ENCODE assay signal across 2 cellular contexts in the genomic region with DNA sequence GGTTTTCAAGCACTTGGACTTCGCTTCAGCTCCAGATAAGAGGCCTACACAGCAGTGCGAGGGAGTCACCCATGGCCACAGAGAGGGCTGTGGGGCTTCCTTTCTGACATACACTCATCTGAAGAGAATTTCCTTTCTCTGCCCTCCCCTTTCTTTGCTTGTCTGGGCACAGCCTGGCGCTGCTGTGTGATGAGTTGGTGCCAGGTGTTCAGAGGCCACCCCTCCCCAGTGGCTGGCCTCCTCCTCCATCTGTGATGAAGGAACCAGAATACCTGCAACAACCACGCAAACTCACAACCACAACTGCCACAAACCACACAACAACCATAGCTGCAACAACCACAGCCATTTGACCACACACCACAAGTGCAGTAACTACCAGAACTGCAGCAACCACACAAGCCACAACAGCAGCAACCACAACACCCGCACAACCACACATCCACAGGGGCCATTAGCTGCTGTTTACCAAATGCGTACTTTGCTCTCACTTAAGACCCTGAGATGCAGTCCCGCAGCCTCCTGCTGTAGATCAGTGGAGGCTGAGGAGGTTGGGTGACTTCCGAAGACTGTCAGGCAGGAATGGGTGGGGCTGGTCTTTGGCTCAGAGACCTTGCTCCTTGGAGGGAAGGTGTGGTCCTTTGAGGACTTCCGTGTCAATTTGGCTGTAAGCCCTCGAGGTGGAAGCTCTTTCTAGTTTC.
TF ChIP-seq lines count a peak whose summit lies in the region.

No MANE protein-coding gene starts in this region.

TF ChIP-seq in SK-N-SH, 30 proteins besides CTCF, POLR2A, EP300 and RAD21 (continued from another document):
- TF ChIP-seq, protein P1, sequence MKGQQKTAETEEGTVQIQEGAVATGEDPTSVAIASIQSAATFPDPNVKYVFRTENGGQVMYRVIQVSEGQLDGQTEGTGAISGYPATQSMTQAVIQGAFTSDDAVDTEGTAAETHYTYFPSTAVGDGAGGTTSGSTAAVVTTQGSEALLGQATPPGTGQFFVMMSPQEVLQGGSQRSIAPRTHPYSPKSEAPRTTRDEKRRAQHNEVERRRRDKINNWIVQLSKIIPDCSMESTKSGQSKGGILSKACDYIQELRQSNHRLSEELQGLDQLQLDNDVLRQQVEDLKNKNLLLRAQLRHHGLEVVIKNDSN (IDR thresholded peaks at IDR 0.05; ENCODE audit: borderline replicate concordance, low read depth) = no peak
- TF ChIP-seq, protein P2, sequence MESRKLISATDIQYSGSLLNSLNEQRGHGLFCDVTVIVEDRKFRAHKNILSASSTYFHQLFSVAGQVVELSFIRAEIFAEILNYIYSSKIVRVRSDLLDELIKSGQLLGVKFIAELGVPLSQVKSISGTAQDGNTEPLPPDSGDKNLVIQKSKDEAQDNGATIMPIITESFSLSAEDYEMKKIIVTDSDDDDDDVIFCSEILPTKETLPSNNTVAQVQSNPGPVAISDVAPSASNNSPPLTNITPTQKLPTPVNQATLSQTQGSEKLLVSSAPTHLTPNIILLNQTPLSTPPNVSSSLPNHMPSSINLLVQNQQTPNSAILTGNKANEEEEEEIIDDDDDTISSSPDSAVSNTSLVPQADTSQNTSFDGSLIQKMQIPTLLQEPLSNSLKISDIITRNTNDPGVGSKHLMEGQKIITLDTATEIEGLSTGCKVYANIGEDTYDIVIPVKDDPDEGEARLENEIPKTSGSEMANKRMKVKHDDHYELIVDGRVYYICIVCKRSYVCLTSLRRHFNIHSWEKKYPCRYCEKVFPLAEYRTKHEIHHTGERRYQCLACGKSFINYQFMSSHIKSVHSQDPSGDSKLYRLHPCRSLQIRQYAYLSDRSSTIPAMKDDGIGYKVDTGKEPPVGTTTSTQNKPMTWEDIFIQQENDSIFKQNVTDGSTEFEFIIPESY (IDR thresholded peaks at IDR 0.05; ENCODE audit: borderline replicate concordance, low read depth) = no peak
- TF ChIP-seq NFIC (IDR thresholded peaks at IDR 0.05; ENCODE audit: borderline replicate concordance) = no peak
- TF ChIP-seq TAF1 (IDR thresholded peaks at IDR 0.05; ENCODE audit: borderline replicate concordance, low read depth, low read length) = no peak
- peak; percentile 66; the same call in 1 of the 2 replicates for TF ChIP-seq TCF12 (IDR thresholded peaks at IDR 0.05)

TF ChIP-seq in WTC11, 78 proteins besides CTCF, POLR2A, EP300 and RAD21 (continued from another document):
- TF ChIP-seq, protein P3, sequence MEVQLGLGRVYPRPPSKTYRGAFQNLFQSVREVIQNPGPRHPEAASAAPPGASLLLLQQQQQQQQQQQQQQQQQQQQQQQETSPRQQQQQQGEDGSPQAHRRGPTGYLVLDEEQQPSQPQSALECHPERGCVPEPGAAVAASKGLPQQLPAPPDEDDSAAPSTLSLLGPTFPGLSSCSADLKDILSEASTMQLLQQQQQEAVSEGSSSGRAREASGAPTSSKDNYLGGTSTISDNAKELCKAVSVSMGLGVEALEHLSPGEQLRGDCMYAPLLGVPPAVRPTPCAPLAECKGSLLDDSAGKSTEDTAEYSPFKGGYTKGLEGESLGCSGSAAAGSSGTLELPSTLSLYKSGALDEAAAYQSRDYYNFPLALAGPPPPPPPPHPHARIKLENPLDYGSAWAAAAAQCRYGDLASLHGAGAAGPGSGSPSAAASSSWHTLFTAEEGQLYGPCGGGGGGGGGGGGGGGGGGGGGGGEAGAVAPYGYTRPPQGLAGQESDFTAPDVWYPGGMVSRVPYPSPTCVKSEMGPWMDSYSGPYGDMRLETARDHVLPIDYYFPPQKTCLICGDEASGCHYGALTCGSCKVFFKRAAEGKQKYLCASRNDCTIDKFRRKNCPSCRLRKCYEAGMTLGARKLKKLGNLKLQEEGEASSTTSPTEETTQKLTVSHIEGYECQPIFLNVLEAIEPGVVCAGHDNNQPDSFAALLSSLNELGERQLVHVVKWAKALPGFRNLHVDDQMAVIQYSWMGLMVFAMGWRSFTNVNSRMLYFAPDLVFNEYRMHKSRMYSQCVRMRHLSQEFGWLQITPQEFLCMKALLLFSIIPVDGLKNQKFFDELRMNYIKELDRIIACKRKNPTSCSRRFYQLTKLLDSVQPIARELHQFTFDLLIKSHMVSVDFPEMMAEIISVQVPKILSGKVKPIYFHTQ (CRISPR knock-in tag; IDR thresholded peaks at IDR 0.05) = no peak
- TF ChIP-seq ZNF121 (CRISPR knock-in tag; IDR thresholded peaks at IDR 0.05) (no peak), IRF2 (CRISPR knock-in tag; IDR thresholded peaks at IDR 0.05; ENCODE audit: borderline replicate concordance, low read depth) (no peak), KAT7 (CRISPR knock-in tag; IDR thresholded peaks at IDR 0.05; ENCODE audit: borderline replicate concordance) (no peak), CBFB (CRISPR knock-in tag; IDR thresholded peaks at IDR 0.05; ENCODE audit: low read depth) (no peak), MXD4 (CRISPR knock-in tag; IDR thresholded peaks at IDR 0.05; ENCODE audit: borderline replicate concordance) (no peak), EMX1 (CRISPR knock-in tag; IDR thresholded peaks at IDR 0.05) (no peak), NR3C1 (CRISPR knock-in tag; conservative IDR thresholded peaks at IDR 0.05; ENCODE audit: low read depth) (no peak)
- TF ChIP-seq, protein P4, sequence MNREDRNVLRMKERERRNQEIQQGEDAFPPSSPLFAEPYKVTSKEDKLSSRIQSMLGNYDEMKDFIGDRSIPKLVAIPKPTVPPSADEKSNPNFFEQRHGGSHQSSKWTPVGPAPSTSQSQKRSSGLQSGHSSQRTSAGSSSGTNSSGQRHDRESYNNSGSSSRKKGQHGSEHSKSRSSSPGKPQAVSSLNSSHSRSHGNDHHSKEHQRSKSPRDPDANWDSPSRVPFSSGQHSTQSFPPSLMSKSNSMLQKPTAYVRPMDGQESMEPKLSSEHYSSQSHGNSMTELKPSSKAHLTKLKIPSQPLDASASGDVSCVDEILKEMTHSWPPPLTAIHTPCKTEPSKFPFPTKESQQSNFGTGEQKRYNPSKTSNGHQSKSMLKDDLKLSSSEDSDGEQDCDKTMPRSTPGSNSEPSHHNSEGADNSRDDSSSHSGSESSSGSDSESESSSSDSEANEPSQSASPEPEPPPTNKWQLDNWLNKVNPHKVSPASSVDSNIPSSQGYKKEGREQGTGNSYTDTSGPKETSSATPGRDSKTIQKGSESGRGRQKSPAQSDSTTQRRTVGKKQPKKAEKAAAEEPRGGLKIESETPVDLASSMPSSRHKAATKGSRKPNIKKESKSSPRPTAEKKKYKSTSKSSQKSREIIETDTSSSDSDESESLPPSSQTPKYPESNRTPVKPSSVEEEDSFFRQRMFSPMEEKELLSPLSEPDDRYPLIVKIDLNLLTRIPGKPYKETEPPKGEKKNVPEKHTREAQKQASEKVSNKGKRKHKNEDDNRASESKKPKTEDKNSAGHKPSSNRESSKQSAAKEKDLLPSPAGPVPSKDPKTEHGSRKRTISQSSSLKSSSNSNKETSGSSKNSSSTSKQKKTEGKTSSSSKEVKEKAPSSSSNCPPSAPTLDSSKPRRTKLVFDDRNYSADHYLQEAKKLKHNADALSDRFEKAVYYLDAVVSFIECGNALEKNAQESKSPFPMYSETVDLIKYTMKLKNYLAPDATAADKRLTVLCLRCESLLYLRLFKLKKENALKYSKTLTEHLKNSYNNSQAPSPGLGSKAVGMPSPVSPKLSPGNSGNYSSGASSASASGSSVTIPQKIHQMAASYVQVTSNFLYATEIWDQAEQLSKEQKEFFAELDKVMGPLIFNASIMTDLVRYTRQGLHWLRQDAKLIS (CRISPR knock-in tag; IDR thresholded peaks at IDR 0.05; ENCODE audit: borderline replicate concordance) = no peak
- TF ChIP-seq, protein P5, sequence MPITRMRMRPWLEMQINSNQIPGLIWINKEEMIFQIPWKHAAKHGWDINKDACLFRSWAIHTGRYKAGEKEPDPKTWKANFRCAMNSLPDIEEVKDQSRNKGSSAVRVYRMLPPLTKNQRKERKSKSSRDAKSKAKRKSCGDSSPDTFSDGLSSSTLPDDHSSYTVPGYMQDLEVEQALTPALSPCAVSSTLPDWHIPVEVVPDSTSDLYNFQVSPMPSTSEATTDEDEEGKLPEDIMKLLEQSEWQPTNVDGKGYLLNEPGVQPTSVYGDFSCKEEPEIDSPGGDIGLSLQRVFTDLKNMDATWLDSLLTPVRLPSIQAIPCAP (CRISPR knock-in tag; IDR thresholded peaks at IDR 0.05) = no peak
- TF ChIP-seq, protein P6, sequence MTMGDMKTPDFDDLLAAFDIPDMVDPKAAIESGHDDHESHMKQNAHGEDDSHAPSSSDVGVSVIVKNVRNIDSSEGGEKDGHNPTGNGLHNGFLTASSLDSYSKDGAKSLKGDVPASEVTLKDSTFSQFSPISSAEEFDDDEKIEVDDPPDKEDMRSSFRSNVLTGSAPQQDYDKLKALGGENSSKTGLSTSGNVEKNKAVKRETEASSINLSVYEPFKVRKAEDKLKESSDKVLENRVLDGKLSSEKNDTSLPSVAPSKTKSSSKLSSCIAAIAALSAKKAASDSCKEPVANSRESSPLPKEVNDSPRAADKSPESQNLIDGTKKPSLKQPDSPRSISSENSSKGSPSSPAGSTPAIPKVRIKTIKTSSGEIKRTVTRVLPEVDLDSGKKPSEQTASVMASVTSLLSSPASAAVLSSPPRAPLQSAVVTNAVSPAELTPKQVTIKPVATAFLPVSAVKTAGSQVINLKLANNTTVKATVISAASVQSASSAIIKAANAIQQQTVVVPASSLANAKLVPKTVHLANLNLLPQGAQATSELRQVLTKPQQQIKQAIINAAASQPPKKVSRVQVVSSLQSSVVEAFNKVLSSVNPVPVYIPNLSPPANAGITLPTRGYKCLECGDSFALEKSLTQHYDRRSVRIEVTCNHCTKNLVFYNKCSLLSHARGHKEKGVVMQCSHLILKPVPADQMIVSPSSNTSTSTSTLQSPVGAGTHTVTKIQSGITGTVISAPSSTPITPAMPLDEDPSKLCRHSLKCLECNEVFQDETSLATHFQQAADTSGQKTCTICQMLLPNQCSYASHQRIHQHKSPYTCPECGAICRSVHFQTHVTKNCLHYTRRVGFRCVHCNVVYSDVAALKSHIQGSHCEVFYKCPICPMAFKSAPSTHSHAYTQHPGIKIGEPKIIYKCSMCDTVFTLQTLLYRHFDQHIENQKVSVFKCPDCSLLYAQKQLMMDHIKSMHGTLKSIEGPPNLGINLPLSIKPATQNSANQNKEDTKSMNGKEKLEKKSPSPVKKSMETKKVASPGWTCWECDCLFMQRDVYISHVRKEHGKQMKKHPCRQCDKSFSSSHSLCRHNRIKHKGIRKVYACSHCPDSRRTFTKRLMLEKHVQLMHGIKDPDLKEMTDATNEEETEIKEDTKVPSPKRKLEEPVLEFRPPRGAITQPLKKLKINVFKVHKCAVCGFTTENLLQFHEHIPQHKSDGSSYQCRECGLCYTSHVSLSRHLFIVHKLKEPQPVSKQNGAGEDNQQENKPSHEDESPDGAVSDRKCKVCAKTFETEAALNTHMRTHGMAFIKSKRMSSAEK (CRISPR knock-in tag; IDR thresholded peaks at IDR 0.05; ENCODE audit: borderline replicate concordance) = no peak
- TF ChIP-seq, protein P7, sequence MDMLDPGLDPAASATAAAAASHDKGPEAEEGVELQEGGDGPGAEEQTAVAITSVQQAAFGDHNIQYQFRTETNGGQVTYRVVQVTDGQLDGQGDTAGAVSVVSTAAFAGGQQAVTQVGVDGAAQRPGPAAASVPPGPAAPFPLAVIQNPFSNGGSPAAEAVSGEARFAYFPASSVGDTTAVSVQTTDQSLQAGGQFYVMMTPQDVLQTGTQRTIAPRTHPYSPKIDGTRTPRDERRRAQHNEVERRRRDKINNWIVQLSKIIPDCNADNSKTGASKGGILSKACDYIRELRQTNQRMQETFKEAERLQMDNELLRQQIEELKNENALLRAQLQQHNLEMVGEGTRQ (CRISPR knock-in tag; IDR thresholded peaks at IDR 0.05) = no peak
